ENCODE assay signal across 9 cellular contexts in the genomic region with DNA sequence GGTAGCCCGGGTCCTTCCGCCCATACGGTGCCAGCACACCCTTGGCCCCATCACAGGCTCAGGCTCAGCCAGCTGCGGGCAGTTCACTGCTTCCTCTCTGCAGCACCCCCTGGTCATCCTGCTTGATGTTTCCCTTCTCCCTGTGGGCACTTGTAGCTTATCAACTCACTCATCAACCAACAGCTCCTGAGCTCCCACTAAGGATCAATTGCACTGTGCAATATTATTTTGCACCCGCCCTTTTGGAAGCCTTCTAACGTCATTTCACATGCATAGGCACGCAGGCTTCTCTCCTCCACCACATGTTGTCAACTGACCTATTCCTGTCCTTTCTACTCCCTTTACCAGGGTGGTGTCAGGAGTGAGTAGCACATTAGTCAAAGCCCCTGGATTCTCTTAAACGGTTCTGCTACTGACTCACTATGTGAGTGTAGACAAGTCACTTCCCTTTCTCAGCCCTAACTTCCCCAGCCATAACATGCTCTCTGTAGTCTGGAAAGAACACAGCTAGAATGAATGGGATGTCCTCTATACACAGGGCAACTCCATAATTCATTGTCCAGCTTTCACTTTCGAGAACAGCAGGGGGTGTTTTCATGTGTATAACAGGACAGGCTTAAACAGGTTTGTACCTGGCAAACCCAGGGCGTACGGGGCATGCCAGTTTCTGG. TPM values are rescaled to one million over a fixed set of nuclear protein-coding genes. Genes with fewer than 3 reads are reported as not detected.
DNase-seq lines count a peak whose midpoint lies in the region; ATAC-seq, FAIRE-seq and TF ChIP-seq lines count a peak whose summit lies in the region.
"Had no signal": no experiment of that assay in that cellular context is flagged by ENCODE, and none has a peak within 500 bp of the region (broad histone marks: within the 10 kb centered on the region; RNA-seq: fewer than 3 reads in every experiment).

No MANE protein-coding gene starts in this region.

- H3K79me2 ChIP-seq in mesendoderm (ENCODE audit: control insufficient read depth, insufficient read depth, low read length) = no peaks in the 10 kb centered on the region

- H3K4me2 ChIP-seq in mesendoderm (ENCODE audit: low read length) = no peak overlapping the region

- H4K8ac ChIP-seq in mesendoderm (ENCODE audit: low read depth, low read length) = no peak overlapping the region

- ATAC-seq in GM19452 (IDR thresholded peaks at IDR 0.05; ENCODE audit: unreplicated experiment) = no peak

- H4K5ac ChIP-seq in mesendoderm (ENCODE audit: low read length) = no peak overlapping the region

- H3K4me1 ChIP-seq in mesendoderm (ENCODE audit: control insufficient read depth, low read depth, low read length) (no peaks in the 10 kb centered on the region), tibial artery (peaks cover 0 to 8% (median 3%) of the 10 kb centered on the region in 4 donors)

- no peak for TF ChIP-seq POLR2A in NB4 (IDR thresholded peaks at IDR 0.05; ENCODE audit: extremely low read depth, insufficient read length)

- H3K27ac ChIP-seq in mesendoderm (ENCODE audit: low read depth, low read length) (no peak overlapping the region), tibial artery (no peak overlapping the region)

- TF ChIP-seq CTCF in NB4 (IDR thresholded peaks at IDR 0.05; ENCODE audit: low read depth, low read length) = no peak
- no peak for TF ChIP-seq CTCF in bronchial epithelial cell (IDR thresholded peaks at IDR 0.05; ENCODE audit: insufficient read depth, low read length, severe bottlenecking)
- no peak for TF ChIP-seq CTCF in tibial artery (IDR thresholded peaks at IDR 0.05)

- H3K36me3 ChIP-seq in bronchial epithelial cell (ENCODE audit: control insufficient read depth, insufficient read depth, low read length) (no peaks in the 10 kb centered on the region), mesendoderm (ENCODE audit: control insufficient read depth, insufficient read depth, low read length) (no peaks in the 10 kb centered on the region), tibial artery (no peaks in the 10 kb centered on the region)

- H3K18ac ChIP-seq in mesendoderm (ENCODE audit: low read length) = no peak overlapping the region

- peak overlapping the region; percentile 41 for H3K4me3 ChIP-seq in NB4 (ENCODE audit: low read depth, low read length)
- H3K4me3 ChIP-seq in bronchial epithelial cell (ENCODE audit: low read depth, low read length) = peak overlapping the region; percentile 58
- no peak overlapping the region for H3K4me3 ChIP-seq in mesendoderm (ENCODE audit: low read length)
- no peak overlapping the region for H3K4me3 ChIP-seq in tibial artery

- no peak overlapping the region for H2AK5ac ChIP-seq in mesendoderm (ENCODE audit: low read length)

- H3K4ac ChIP-seq in mesendoderm (ENCODE audit: low read depth, low read length) = peak overlapping the region; percentile 2

- no peaks in the 10 kb centered on the region for H3K27me3 ChIP-seq in bronchial epithelial cell (ENCODE audit: control insufficient read depth, insufficient read depth, low read length)
- no peaks in the 10 kb centered on the region for H3K27me3 ChIP-seq in mesendoderm (ENCODE audit: insufficient read depth, low read length, poor library complexity)
- H3K27me3 ChIP-seq in tibial artery = no peaks in the 10 kb centered on the region

- no peaks in the 10 kb centered on the region for H3K79me1 ChIP-seq in mesendoderm (ENCODE audit: low read length)

- no peak overlapping the region for H2BK5ac ChIP-seq in mesendoderm (ENCODE audit: low read length)

- no peak overlapping the region for H2BK120ac ChIP-seq in mesendoderm (ENCODE audit: low read depth, low read length)

- peak; percentile 98 for FAIRE-seq in bronchial epithelial cell (lab: Jason Lieb, UNC)
- FAIRE-seq: endometrium had no signal

- no peak overlapping the region for H3K23ac ChIP-seq in mesendoderm (ENCODE audit: low read length)

- no peak overlapping the region for H3K9ac ChIP-seq in mesendoderm (ENCODE audit: low read length)

- H3K56ac ChIP-seq in mesendoderm (ENCODE audit: low read length) = no peak overlapping the region

- no peak overlapping the region for H2BK15ac ChIP-seq in mesendoderm (replicated peaks; ENCODE audit: low read depth)

- intact Hi-C loops in tibial artery (cut with DNase I; ENCODE audit: low total_unique reads) = no loop called here

- peak; percentile 36 for DNase-seq in stimulated activated CD4-positive, alpha-beta T cell treated with anti-CD3 and anti-CD28 coated beads, Interleukin-15, amount 100 ng/mL, for 24 hours
- no peak for DNase-seq in stimulated activated CD4-positive, alpha-beta T cell treated with anti-CD3 and anti-CD28 coated beads, Interleukin-2, amount 100 ng/mL, for 24 hours
- DNase-seq in NB4 (ENCODE audit: low read depth) (peak; percentile 96), bronchial epithelial cell (ENCODE audit: low read depth) (peak; percentile 100), mesendoderm (no peak), tibial artery (no peak), cerebellar nuclear complex (lab: John Stamatoyannopoulos, UW) (no peak)

- no peaks in the 10 kb centered on the region for H3K9me3 ChIP-seq in tibial artery

- WGBS in mesendoderm (ENCODE audit: extremely low coverage, insufficient coverage, low lambda C conversion rate) = no CpG with 5 or more reads among the region's 11 CpGs

RNA-seq across cellular contexts. Expression of a gene that starts 47.1 kb away (rescaled TPM):
- 64.1 and 80.3 TPM in 2 replicates for total RNA-seq in bronchial epithelial cell
- polyA plus RNA-seq in mesendoderm (2013, experiment 1 of 2) = 26.4 TPM
- polyA plus RNA-seq in mesendoderm (2013, experiment 2 of 2) = 26.7 TPM

Comparison
In these comparisons a context has a peak if more than half of its experiments do, and no peak if none do; other contexts are left out.
1. DNase-seq: peak in stimulated activated CD4-positive, alpha-beta T cell treated with anti-CD3 and anti-CD28 coated beads, Interleukin-15, amount 100 ng/mL, for 24 hours (single experiment), NB4 (single experiment) and bronchial epithelial cell (single experiment); none in stimulated activated CD4-positive, alpha-beta T cell treated with anti-CD3 and anti-CD28 coated beads, Interleukin-2, amount 100 ng/mL, for 24 hours (0 of 2), mesendoderm (single experiment), tibial artery (0 of 2) and cerebellar nuclear complex (0 of 2).
2. H3K4me3 ChIP-seq: peak in NB4 (single experiment) and bronchial epithelial cell (single experiment); none in mesendoderm (single experiment) and tibial artery (0 of 2).